In genomic region chr19:12965812-12966135, GRCh38 we compare ENCODE assay signal across 9 cellular contexts. TPM values are rescaled to one million over a fixed set of nuclear protein-coding genes. Genes with fewer than 3 reads are reported as not detected.
DNase-seq lines count a peak whose midpoint lies in the region; FAIRE-seq and TF ChIP-seq lines count a peak whose summit lies in the region.
"Had no signal": no experiment of that assay in that cellular context is flagged by ENCODE, and none has a peak within 500 bp of the region (broad histone marks: within the 10 kb centered on the region; RNA-seq: fewer than 3 reads in every experiment).

No MANE protein-coding gene starts in this region.

- no peak for FAIRE-seq in astrocyte (lab: Jason Lieb, UNC)
- FAIRE-seq: endometrium had no signal

- no CpG with 5 or more reads among the region's 8 CpGs for WGBS in mesendoderm (ENCODE audit: extremely low coverage, insufficient coverage, low lambda C conversion rate)

- H2BK120ac ChIP-seq in mesendoderm (ENCODE audit: low read depth, low read length): no peak overlapping the region

- H3K36me3 ChIP-seq in right atrium auricular region (no peaks in the 10 kb centered on the region), astrocyte (ENCODE audit: insufficient read depth, low read length) (no peaks in the 10 kb centered on the region), mesendoderm (ENCODE audit: control insufficient read depth, insufficient read depth, low read length) (no peaks in the 10 kb centered on the region)

- intact Hi-C loops in cardiac septum (cut with DNase I): no loop called here
- intact Hi-C loops in posterior vena cava (cut with DNase I): no loop called here

- H3K23ac ChIP-seq in mesendoderm (ENCODE audit: low read length): no peak overlapping the region

- H3K4ac ChIP-seq in mesendoderm (ENCODE audit: low read depth, low read length): no peak overlapping the region

- H3K4me1 Mint-ChIP-seq in astrocyte (ENCODE audit: low read depth, unreplicated experiment) (peaks cover 2% of the 10 kb centered on the region), type B pancreatic cell (ENCODE audit: unreplicated experiment) (peaks cover 5% of the 10 kb centered on the region)

- H3K36me3 Mint-ChIP-seq in astrocyte (ENCODE audit: low read depth, unreplicated experiment) (no peaks in the 10 kb centered on the region), type B pancreatic cell (no peaks in the 10 kb centered on the region)

- H3K79me1 ChIP-seq in mesendoderm (ENCODE audit: low read length): no peaks in the 10 kb centered on the region

- no peak overlapping the region for H4K8ac ChIP-seq in mesendoderm (ENCODE audit: low read depth, low read length)

- no peak overlapping the region for H3K18ac ChIP-seq in mesendoderm (ENCODE audit: low read length)

- H3K27me3 ChIP-seq in right atrium auricular region (no peaks in the 10 kb centered on the region), astrocyte (ENCODE audit: insufficient read depth, low read length) (no peaks in the 10 kb centered on the region), mesendoderm (ENCODE audit: insufficient read depth, low read length, poor library complexity) (no peaks in the 10 kb centered on the region)

- no peak overlapping the region for H2AK5ac ChIP-seq in mesendoderm (ENCODE audit: low read length)

- no peaks in the 10 kb centered on the region for H3K79me2 ChIP-seq in astrocyte (ENCODE audit: insufficient read depth, low read length)
- no peaks in the 10 kb centered on the region for H3K79me2 ChIP-seq in mesendoderm (ENCODE audit: control insufficient read depth, insufficient read depth, low read length)

- H3K9ac ChIP-seq in astrocyte (ENCODE audit: low read length) (peak overlapping the region; percentile 69), mesendoderm (ENCODE audit: low read length) (no peak overlapping the region)

- H3K4me3 Mint-ChIP-seq in astrocyte (ENCODE audit: unreplicated experiment) (peak overlapping the region; percentile 74), type B pancreatic cell (peak overlapping the region; percentile 75)

- H3K27ac ChIP-seq in right atrium auricular region: peak overlapping the region; percentile 32 to 71
- peak overlapping the region; percentile 43 for H3K27ac ChIP-seq in astrocyte (ENCODE audit: low read depth, low read length)
- no peak overlapping the region for H3K27ac ChIP-seq in mesendoderm (ENCODE audit: low read depth, low read length)

- TF ChIP-seq CTCF in right atrium auricular region (IDR thresholded peaks at IDR 0.05) (no peak), astrocyte (IDR thresholded peaks at IDR 0.05; ENCODE audit: insufficient read depth, low read depth, low read length) (no peak), type B pancreatic cell (conservative IDR thresholded peaks at IDR 0.05) (no peak)

- DNase-seq in right atrium auricular region (ENCODE audit: low spot score) (no peak), cardiac septum (ENCODE audit: low spot score) (no peak), astrocyte (ENCODE audit: low read depth) (no peak), mesendoderm (no peak), type B pancreatic cell (ENCODE audit: extremely low spot score, unreplicated experiment) (no peak), DMS114 treated with DMSO at 0.1 percent for 48 hours (lab: John Stamatoyannopoulos, UW; ENCODE audit: unreplicated experiment) (no peak), NCI-H82 treated with DMSO at 0.1 percent for 48 hours (lab: John Stamatoyannopoulos, UW; ENCODE audit: unreplicated experiment) (no peak), posterior vena cava (ENCODE audit: low spot score) (no peak)

- peak overlapping the region in 1 of 2 donors; percentile 60 for H3K4me3 ChIP-seq in right atrium auricular region
- H3K4me3 ChIP-seq in astrocyte (ENCODE audit: insufficient read depth, low read depth, low read length): no peak overlapping the region
- H3K4me3 ChIP-seq in mesendoderm (ENCODE audit: low read length): no peak overlapping the region

- no peak overlapping the region for H2BK15ac ChIP-seq in mesendoderm (replicated peaks; ENCODE audit: low read depth)

- H3K27ac Mint-ChIP-seq in astrocyte (ENCODE audit: unreplicated experiment) (no peak overlapping the region), type B pancreatic cell (no peak overlapping the region)

- peaks cover 0 to 10% of the 10 kb centered on the region in 2 donors for H3K4me1 ChIP-seq in right atrium auricular region
- H3K4me1 ChIP-seq in astrocyte (ENCODE audit: insufficient read depth, low read length): no peaks in the 10 kb centered on the region
- no peaks in the 10 kb centered on the region for H3K4me1 ChIP-seq in mesendoderm (ENCODE audit: control insufficient read depth, low read depth, low read length)

- peak overlapping the region; percentile 17 for H3K56ac ChIP-seq in mesendoderm (ENCODE audit: low read length)

- H3K27me3 Mint-ChIP-seq in astrocyte (ENCODE audit: low read depth, unreplicated experiment): peaks cover 11% of the 10 kb centered on the region
- H3K27me3 Mint-ChIP-seq in type B pancreatic cell: peaks cover 15% of the 10 kb centered on the region

- H4K5ac ChIP-seq in mesendoderm (ENCODE audit: low read length): no peak overlapping the region

- H3K4me2 ChIP-seq in astrocyte (ENCODE audit: low read length) (peak overlapping the region; percentile 94), mesendoderm (ENCODE audit: low read length) (no peak overlapping the region)

- H4K20me1 ChIP-seq in astrocyte (ENCODE audit: insufficient read depth, low read length): no peaks in the 10 kb centered on the region

- H3K9me3 ChIP-seq in right atrium auricular region (no peaks in the 10 kb centered on the region), astrocyte (ENCODE audit: insufficient read depth, low read depth, low read length) (no peaks in the 10 kb centered on the region)

- H2AFZ ChIP-seq in astrocyte (ENCODE audit: low read depth, low read length): peak overlapping the region; percentile 92

- H2BK5ac ChIP-seq in mesendoderm (ENCODE audit: low read length): no peak overlapping the region

- H3K9me3 Mint-ChIP-seq in astrocyte (ENCODE audit: unreplicated experiment): no peaks in the 10 kb centered on the region
- no peaks in the 10 kb centered on the region for H3K9me3 Mint-ChIP-seq in type B pancreatic cell

RNA-seq across cellular contexts. Expression of gene DAND5, which starts 3.6 kb away (rescaled TPM):
- total RNA-seq in right atrium auricular region (10 to 100 TPM in 1 of 2 donors, 1 to 10 TPM in 1; 2.9 to 10.7 TPM), cardiac septum (11.4 TPM), astrocyte (0.14 TPM in 1 of 2 replicates, not detected in the other), type B pancreatic cell (ENCODE audit: low replicate concordance) (not detected in 2 replicates), posterior vena cava (not detected)
- polyA plus RNA-seq in mesendoderm (2013, experiment 1 of 2): 0.03 TPM
- 0.01 TPM for polyA plus RNA-seq in mesendoderm (2013, experiment 2 of 2)

RNA-seq across cellular contexts. Expression of gene GADD45GIP1, which starts 8.8 kb away (rescaled TPM):
- total RNA-seq in right atrium auricular region (10 to 100 TPM; 48.5 to 58.7 TPM), cardiac septum (23.5 TPM), astrocyte (34.0 and 35.5 TPM in 2 replicates), type B pancreatic cell (ENCODE audit: low replicate concordance) (23.1 and 24.8 TPM in 2 replicates), posterior vena cava (10 to 100 TPM; 18.1 to 20.7 TPM)
- 64.6 TPM for polyA plus RNA-seq in mesendoderm (2013, experiment 1 of 2)
- polyA plus RNA-seq in mesendoderm (2013, experiment 2 of 2): 65.6 TPM

RNA-seq across cellular contexts. Expression of gene RAD23A, which starts 20.1 kb away (rescaled TPM):
- 100 to 1,000 TPM; 178 to 185 TPM for total RNA-seq in right atrium auricular region
- 143 TPM for total RNA-seq in cardiac septum
- total RNA-seq in astrocyte: 40.6 and 48.5 TPM in 2 replicates
- polyA plus RNA-seq in mesendoderm (2013, experiment 1 of 2): 84.9 TPM
- polyA plus RNA-seq in mesendoderm (2013, experiment 2 of 2): 85.2 TPM
- 77.1 and 82.3 TPM in 2 replicates for total RNA-seq in type B pancreatic cell (ENCODE audit: low replicate concordance)
- total RNA-seq in posterior vena cava: 100 to 1,000 TPM in 1 of 2 donors, 10 to 100 TPM in 1; 90.9 to 124 TPM

RNA-seq across cellular contexts. Expression of gene CALR, which starts 27.4 kb away (rescaled TPM):
- 100 to 1,000 TPM; 285 to 289 TPM for total RNA-seq in right atrium auricular region
- total RNA-seq in cardiac septum: 412 TPM
- 2,193 and 2,309 TPM in 2 replicates for total RNA-seq in astrocyte
- polyA plus RNA-seq in mesendoderm (2013, experiment 1 of 2): 708 TPM
- polyA plus RNA-seq in mesendoderm (2013, experiment 2 of 2): 707 TPM
- 1,188 and 1,294 TPM in 2 replicates for total RNA-seq in type B pancreatic cell (ENCODE audit: low replicate concordance)
- 100 to 1,000 TPM; 629 to 855 TPM for total RNA-seq in posterior vena cava

RNA-seq across cellular contexts. Expression of gene NFIX, which starts 29.5 kb away (rescaled TPM):
- 10 to 100 TPM; 56.5 to 69.8 TPM for total RNA-seq in right atrium auricular region
- 123 TPM for total RNA-seq in cardiac septum
- total RNA-seq in astrocyte: 8.4 and 9.6 TPM in 2 replicates
- polyA plus RNA-seq in mesendoderm (2013, experiment 1 of 2): 0.07 TPM
- 0.10 TPM for polyA plus RNA-seq in mesendoderm (2013, experiment 2 of 2)
- 4.2 and 12.4 TPM in 2 replicates for total RNA-seq in type B pancreatic cell (ENCODE audit: low replicate concordance)
- total RNA-seq in posterior vena cava: 100 to 1,000 TPM; 242 to 327 TPM
